In genomic region chr15:64224508-64224907, GRCh38 we compare ENCODE assay signal across 10 cellular contexts.
DNase-seq lines count a peak whose midpoint lies in the region; ATAC-seq and TF ChIP-seq lines count a peak whose summit lies in the region.
"Had no signal": no experiment of that assay in that cellular context is flagged by ENCODE, and none has a peak within 500 bp of the region (broad histone marks: within the 10 kb centered on the region; RNA-seq: fewer than 3 reads in every experiment).

No MANE protein-coding gene starts in this region.

- H3K27ac Mint-ChIP-seq in CD4-positive, alpha-beta memory T cell: no peak overlapping the region

- no peaks in the 10 kb centered on the region for H4K20me1 ChIP-seq in fibroblast of lung (ENCODE audit: control insufficient read depth, extremely low read depth, insufficient read depth, low read length)

- H3K9ac ChIP-seq in fibroblast of lung (ENCODE audit: insufficient read depth, low read length): no peak overlapping the region

- in situ Hi-C loops in HAP-1 (cut with MboI; ENCODE audit: low sequenced_read_pairs): no loop called here

- H3K4me3 ChIP-seq in HAP-1 (no peak overlapping the region), fibroblast of lung (replicated peaks in 1 of 4; ENCODE audit: control extremely low read depth in 1 of 4, insufficient read depth in 1 of 4, low read depth in 3 of 4, low read length in 4 of 4) (no peak overlapping the region)
- no peak overlapping the region for H3K4me3 ChIP-seq in CD4-positive, alpha-beta memory T cell (ENCODE audit: low read length in 2 of 2)

- intact Hi-C loops in sciatic nerve (cut with DNase I): no loop called here
- intact Hi-C loops in CD4-positive, alpha-beta memory T cell (cut with micrococcal nuclease): no loop called here

- H3K4me2 ChIP-seq in fibroblast of lung (ENCODE audit: extremely low read depth, insufficient read depth, low read length): no peak overlapping the region

- H3K36me3 Mint-ChIP-seq in CD4-positive, alpha-beta memory T cell: peaks cover 11 to 31% of the 10 kb centered on the region in 2 donors

- H3K9me3 Mint-ChIP-seq in CD4-positive, alpha-beta memory T cell: peaks cover 0 to 2% (median 0%) of the 10 kb centered on the region in 8 donors

- H3K9me3 ChIP-seq in HAP-1 (0 out of 2 replicates have a peak, but pooled peaks cover 2% of the 10 kb centered on the region), fibroblast of lung (ENCODE audit: control insufficient read depth, insufficient read depth, low read depth, low read length) (no peaks in the 10 kb centered on the region)
- no peaks in the 10 kb centered on the region for H3K9me3 ChIP-seq in CD4-positive, alpha-beta memory T cell (ENCODE audit: control insufficient read depth in 1 of 2, low read length in 2 of 2)

- DNase-seq in HAP-1 (ENCODE audit: low spot score in 2 of 2): peak; percentile 82 to 93
- DNase-seq in NCI-H69 (lab: John Stamatoyannopoulos, UW): peak; percentile 79
- peak; percentile 53 to 79 for DNase-seq in fibroblast of lung (ENCODE audit: low read depth in 2 of 2)
- no peak for DNase-seq in sciatic nerve (ENCODE audit: low spot score)
- DNase-seq in CD4-positive, alpha-beta memory T cell: no peak
- DNase-seq: activated CD4-positive, alpha-beta T cell treated with anti-CD3 and anti-CD28 coated beads, Interleukin-2, amount 50 U/mL, for 4 hours; islet precursor cell had no signal

- H3K4me1 Mint-ChIP-seq in CD4-positive, alpha-beta memory T cell: peaks cover 4 to 21% (median 11%) of the 10 kb centered on the region in 4 donors

- no peaks in the 10 kb centered on the region for H3K27me3 Mint-ChIP-seq in CD4-positive, alpha-beta memory T cell

- peak; percentile 84 for ATAC-seq in sciatic nerve
- no peak for ATAC-seq in GM18517 (IDR thresholded peaks at IDR 0.05; ENCODE audit: unreplicated experiment)
- no peak for ATAC-seq in GM19455 (IDR thresholded peaks at IDR 0.05; ENCODE audit: unreplicated experiment)
- ATAC-seq in GM21723 (IDR thresholded peaks at IDR 0.05; ENCODE audit: unreplicated experiment): no peak

- TF ChIP-seq CTCF in fibroblast of lung (conservative IDR thresholded peaks at IDR 0.05 in 1 of 2, IDR thresholded peaks at IDR 0.05 in 1 of 2; ENCODE audit: low read depth in 1 of 2, low read length in 2 of 2): no peak

- H3K4me1 ChIP-seq in HAP-1 (peaks cover 23% of the 10 kb centered on the region), fibroblast of lung (ENCODE audit: control insufficient read depth, extremely low read depth, insufficient read depth, low read length) (no peaks in the 10 kb centered on the region)
- no peaks in the 10 kb centered on the region for H3K4me1 ChIP-seq in CD4-positive, alpha-beta memory T cell (ENCODE audit: insufficient read depth, low read length)

- no peaks in the 10 kb centered on the region for H3K36me3 ChIP-seq in HAP-1 (replicated peaks)
- no peaks in the 10 kb centered on the region for H3K36me3 ChIP-seq in fibroblast of lung (ENCODE audit: control insufficient read depth, insufficient read depth, low read length)
- H3K36me3 ChIP-seq in CD4-positive, alpha-beta memory T cell (ENCODE audit: insufficient read depth, low read length): no peaks in the 10 kb centered on the region

- peaks cover 7% of the 10 kb centered on the region for H3K79me2 ChIP-seq in fibroblast of lung (ENCODE audit: control insufficient read depth, insufficient read depth, low read length)

- POLR2A ChIA-PET in CD4-positive, alpha-beta memory T cell (lab: Charles Lee; ENCODE audit: partially characterized antibody): no interaction called here

- no peak overlapping the region for H3K4me3 Mint-ChIP-seq in CD4-positive, alpha-beta memory T cell

- H3K27me3 ChIP-seq in HAP-1 (ENCODE audit: low read depth): no peaks in the 10 kb centered on the region
- no peaks in the 10 kb centered on the region for H3K27me3 ChIP-seq in fibroblast of lung (ENCODE audit: control insufficient read depth, insufficient read depth, low read length)
- no peaks in the 10 kb centered on the region for H3K27me3 ChIP-seq in CD4-positive, alpha-beta memory T cell (ENCODE audit: insufficient read depth, low read length)

- CTCF ChIA-PET in CD4-positive, alpha-beta memory T cell (lab: Charles Lee; ENCODE audit: partially characterized antibody): interaction anchor here (2.0 kb wide), 1 partner anchor 72 kb away, joined by 4 read pairs; no protein-coding TSS in a partner anchor

- no peak overlapping the region for H3K27ac ChIP-seq in fibroblast of lung (ENCODE audit: insufficient read depth, low read length)
- no peak overlapping the region for H3K27ac ChIP-seq in CD4-positive, alpha-beta memory T cell (ENCODE audit: low read depth, low read length)

- H2AFZ ChIP-seq in fibroblast of lung (ENCODE audit: low read length): no peak overlapping the region

Comparison
In these comparisons a context has a peak if more than half of its experiments do, and no peak if none do; other contexts are left out.
1. DNase-seq: peak in HAP-1 (2 of 2), NCI-H69 (single experiment) and fibroblast of lung (2 of 2); none in sciatic nerve (single experiment) and CD4-positive, alpha-beta memory T cell (0 of 5).